In the genomic region with DNA sequence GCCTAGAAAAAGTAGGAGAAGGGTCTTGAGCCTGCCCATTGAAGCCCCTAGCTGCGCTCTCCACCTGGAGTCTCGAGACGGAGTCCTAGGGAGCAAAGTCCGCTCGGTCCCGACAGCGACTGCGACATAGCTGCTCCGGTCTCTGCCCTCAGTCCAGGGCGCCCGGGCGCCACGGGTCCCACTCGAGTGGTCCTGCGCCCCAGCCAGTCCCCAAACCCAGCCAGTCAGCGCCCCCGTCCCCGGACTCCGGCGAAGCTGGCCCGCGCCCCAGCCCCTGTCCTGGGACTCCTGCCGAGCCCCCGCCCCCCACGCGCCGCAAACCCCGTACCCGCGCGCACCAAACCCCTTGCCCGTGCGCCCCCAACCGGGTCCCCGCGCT, we compare ENCODE assay signal across 9 cellular contexts. TPM values are rescaled to one million over a fixed set of nuclear protein-coding genes. Genes with fewer than 3 reads are reported as not detected.
DNase-seq lines count a peak whose midpoint lies in the region; TF ChIP-seq lines count a peak whose summit lies in the region.
"Had no signal": no experiment of that assay in that cellular context is flagged by ENCODE, and none has a peak within 500 bp of the region (broad histone marks: within the 10 kb centered on the region; RNA-seq: fewer than 3 reads in every experiment).

No MANE protein-coding gene starts in this region.

- POLR2A ChIA-PET in OCI-LY7 (lab: Charles Lee) = interaction anchor here (0.6 to 1.4 kb wide), 13 partner anchors 8 to 682 kb away, joined by 3 to 4 read pairs (median 4); no protein-coding TSS in a partner anchor

- TF ChIP-seq CTCF in BE2C (IDR thresholded peaks at IDR 0.05; ENCODE audit: low read depth, low read length) (no peak), OCI-LY7 (conservative IDR thresholded peaks at IDR 0.05; ENCODE audit: low read length) (no peak), fibroblast of lung (conservative IDR thresholded peaks at IDR 0.05 in 1 of 2, IDR thresholded peaks at IDR 0.05 in 1 of 2; ENCODE audit: low read depth in 1 of 2, low read length in 2 of 2) (no peak)

- H3K4me3 ChIP-seq in BE2C (ENCODE audit: low read depth, low read length) = peak overlapping the region; percentile 57
- peak overlapping the region; percentile 87 for H3K4me3 ChIP-seq in OCI-LY7 (ENCODE audit: low read depth, low read length, poor library complexity, severe bottlenecking)
- H3K4me3 ChIP-seq in fibroblast of lung (replicated peaks in 1 of 4; ENCODE audit: control extremely low read depth in 1 of 4, insufficient read depth in 1 of 4, low read depth in 3 of 4, low read length in 4 of 4) = peak overlapping the region; percentile 82 to 89 (median 88)
- peak overlapping the region; percentile 68 for H3K4me3 ChIP-seq in neuron (ENCODE audit: low read length)

- DNase-seq in BE2C (peak; percentile 21), OCI-LY7 (ENCODE audit: low spot score) (peak; percentile 40), fibroblast of lung (ENCODE audit: low read depth in 2 of 2) (no peak), cerebellar nuclear complex (lab: John Stamatoyannopoulos, UW) (no peak), NCI-H774 (lab: John Stamatoyannopoulos, UW) (no peak), NCI-H1694 (lab: John Stamatoyannopoulos, UW) (no peak)
- DNase-seq in activated effector memory CD4-positive, alpha-beta T cell treated with Interleukin-2 at 50 U/mL for 16 hours = no peak
- DNase-seq: activated CD8-positive, alpha-beta memory T cell treated with anti-CD3 and anti-CD28 coated beads, Interleukin-2, amount 50 U/mL, for 4 hours had no signal

- CTCF ChIA-PET in OCI-LY7 (lab: Charles Lee; ENCODE audit: unreplicated experiment) = interaction anchor here (0.6 to 1.4 kb wide), 7 partner anchors 20 to 357 kb away, joined by 3 to 5 read pairs (median 3); no protein-coding TSS in a partner anchor

- no TSS peak for BruUV-seq in OCI-LY7 (replicated peaks; lab: Mats Ljungman, UMichigan)

- H3K27ac ChIP-seq in OCI-LY7 (ENCODE audit: low read depth, low read length, poor library complexity, severe bottlenecking) (peak overlapping the region; percentile 16), fibroblast of lung (ENCODE audit: insufficient read depth, low read length) (peak overlapping the region; percentile 79)

- H3K9ac ChIP-seq in fibroblast of lung (ENCODE audit: insufficient read depth, low read length) = peak overlapping the region; percentile 97

- H3K4me2 ChIP-seq in OCI-LY7 (ENCODE audit: low read length) (peak overlapping the region; percentile 71), fibroblast of lung (ENCODE audit: extremely low read depth, insufficient read depth, low read length) (peak overlapping the region; percentile 74)

- H3K79me2 ChIP-seq in OCI-LY7 (ENCODE audit: insufficient read depth, low read depth, low read length) = peaks cover 17% of the 10 kb centered on the region; the same call in 1 of the 2 replicates
- H3K79me2 ChIP-seq in fibroblast of lung (ENCODE audit: control insufficient read depth, insufficient read depth, low read length) = peaks cover 45% of the 10 kb centered on the region

- H3K27me3 ChIP-seq in BE2C (peaks cover 20% of the 10 kb centered on the region), fibroblast of lung (ENCODE audit: control insufficient read depth, insufficient read depth, low read length) (no peaks in the 10 kb centered on the region), neuron (ENCODE audit: insufficient read depth, low read length) (no peaks in the 10 kb centered on the region)

- intact Hi-C loops in OCI-LY7 (cut with micrococcal nuclease; ENCODE audit: unreplicated experiment) = loop anchor here (2.0 to 5.0 kb wide), 7 partner anchors 89 to 429 kb away; no protein-coding TSS in a partner anchor

- H3K4me1 ChIP-seq in BE2C = peaks cover 6% of the 10 kb centered on the region
- peaks cover 61% of the 10 kb centered on the region for H3K4me1 ChIP-seq in OCI-LY7 (ENCODE audit: insufficient read depth, low read length, poor library complexity, severe bottlenecking)
- H3K4me1 ChIP-seq in fibroblast of lung (ENCODE audit: control insufficient read depth, extremely low read depth, insufficient read depth, low read length) = peaks cover 29% of the 10 kb centered on the region
- peaks cover 10% of the 10 kb centered on the region for H3K4me1 ChIP-seq in neuron (ENCODE audit: insufficient read depth, low read length)

- H3K9me2 ChIP-seq in OCI-LY7 (ENCODE audit: insufficient read depth, low read length) = no peaks in the 10 kb centered on the region

- H3K9me3 ChIP-seq in BE2C = no peaks in the 10 kb centered on the region
- no peaks in the 10 kb centered on the region; the same call in 1 of the 2 replicates for H3K9me3 ChIP-seq in OCI-LY7 (ENCODE audit: low read length)
- H3K9me3 ChIP-seq in fibroblast of lung (ENCODE audit: control insufficient read depth, insufficient read depth, low read depth, low read length) = no peaks in the 10 kb centered on the region
- H3K9me3 ChIP-seq in neuron (ENCODE audit: low read length) = no peaks in the 10 kb centered on the region

- H4K20me1 ChIP-seq in OCI-LY7 (ENCODE audit: insufficient read depth, low read length) = no peaks in the 10 kb centered on the region
- no peaks in the 10 kb centered on the region for H4K20me1 ChIP-seq in fibroblast of lung (ENCODE audit: control insufficient read depth, extremely low read depth, insufficient read depth, low read length)

- H3K36me3 ChIP-seq in BE2C (no peaks in the 10 kb centered on the region), OCI-LY7 (ENCODE audit: insufficient read depth, low read length) (peaks cover 6% of the 10 kb centered on the region; the same call in 1 of the 2 replicates), fibroblast of lung (ENCODE audit: control insufficient read depth, insufficient read depth, low read length) (peaks cover 3% of the 10 kb centered on the region), neuron (ENCODE audit: insufficient read depth, low read length) (no peaks in the 10 kb centered on the region)

- H2AFZ ChIP-seq in OCI-LY7 (ENCODE audit: low read length) = peak overlapping the region; percentile 67; the same call in 1 of the 2 replicates
- H2AFZ ChIP-seq in fibroblast of lung (ENCODE audit: low read length) = no peak overlapping the region
- peak overlapping the region; percentile 97 for H2AFZ ChIP-seq in neuron (ENCODE audit: low read depth, low read length)

RNA-seq across cellular contexts. Expression of gene TNS3, which starts 0.5 kb away (rescaled TPM):
- polyA plus RNA-seq in BE2C (2012; ENCODE audit: insufficient read depth, insufficient read length, low read depth) = 1.2 TPM
- 8.3 and 9.5 TPM in 2 replicates for total RNA-seq in OCI-LY7 (2014; rRNA removed; shearing (Covaris generic))
- total RNA-seq in OCI-LY7 (2022) (36.5 and 42.1 TPM in 2 replicates), fibroblast of lung (52.6 and 88.8 TPM in 2 replicates)
- polyA plus RNA-seq in fibroblast of lung = 52.9 and 74.4 TPM in 2 replicates
- polyA plus RNA-seq in fibroblast of lung (2012) = 54.7 and 86.1 TPM in 2 replicates
- polyA minus RNA-seq in fibroblast of lung (ENCODE audit: low replicate concordance) = 200 and 269 TPM in 2 replicates

Comparison
In these comparisons a context has a peak if more than half of its experiments do, and no peak if none do; other contexts are left out.
1. DNase-seq: peak in BE2C (single experiment) and OCI-LY7 (single experiment); none in fibroblast of lung (0 of 2), cerebellar nuclear complex (0 of 2), NCI-H774 (single experiment), activated effector memory CD4-positive, alpha-beta T cell treated with Interleukin-2 at 50 U/mL for 16 hours (single experiment) and NCI-H1694 (single experiment).
2. Peak in every context shown above with its lines, with median percentiles within 50 percentile points of each other: H3K4me3 ChIP-seq.